In genomic region chr16:85172465-85173071, GRCh38 we compare ENCODE assay signal across 8 cellular contexts.
DNase-seq lines count a peak whose midpoint lies in the region; ATAC-seq, FAIRE-seq and TF ChIP-seq lines count a peak whose summit lies in the region.

No MANE protein-coding gene starts in this region.

- peak overlapping the region; percentile 86 for H3K4me3 Mint-ChIP-seq in type B pancreatic cell

- H3K9me1 ChIP-seq in keratinocyte (ENCODE audit: control insufficient read depth, extremely low read depth, insufficient read depth, low read length) = no peaks in the 10 kb centered on the region

- H3K79me2 ChIP-seq in keratinocyte (ENCODE audit: control insufficient read depth, insufficient read depth, low read length) = peaks cover 4% of the 10 kb centered on the region

- peaks cover 34% of the 10 kb centered on the region for H3K27me3 Mint-ChIP-seq in type B pancreatic cell

- no peak for FAIRE-seq in keratinocyte (lab: Jason Lieb, UNC)

- no peaks in the 10 kb centered on the region for H3K9me3 Mint-ChIP-seq in type B pancreatic cell

- H2AFZ ChIP-seq in keratinocyte (ENCODE audit: control insufficient read depth, low read length) = no peak overlapping the region

- H3K27me3 ChIP-seq in adipocyte (replicated peaks; ENCODE audit: control insufficient read depth, insufficient read depth, low read length) (no peaks in the 10 kb centered on the region), keratinocyte (ENCODE audit: control insufficient read depth, extremely low read depth, insufficient read depth, low read length) (peaks cover 11% of the 10 kb centered on the region)

- H3K4me2 ChIP-seq in keratinocyte (ENCODE audit: control insufficient read depth, extremely low read depth, insufficient read depth, low read depth, low read length) = peak overlapping the region; percentile 65

- H3K4me1 ChIP-seq in adipocyte (ENCODE audit: control insufficient read depth, insufficient read depth, low read length) (peaks cover 66% of the 10 kb centered on the region), keratinocyte (ENCODE audit: control insufficient read depth, extremely low read depth, insufficient read depth, low read length) (peaks cover 36% of the 10 kb centered on the region)

- H3K27ac Mint-ChIP-seq in type B pancreatic cell = peak overlapping the region; percentile 13

- no peaks in the 10 kb centered on the region for H3K9me3 ChIP-seq in adipocyte (ENCODE audit: control insufficient read depth, low read length)
- no peaks in the 10 kb centered on the region for H3K9me3 ChIP-seq in keratinocyte (ENCODE audit: control insufficient read depth, low read depth, low read length)

- H3K27ac ChIP-seq in keratinocyte (ENCODE audit: control insufficient read depth, insufficient read depth, low read length) = no peak overlapping the region

- H3K36me3 ChIP-seq in adipocyte (ENCODE audit: control insufficient read depth, insufficient read depth, low read length, severe bottlenecking) (peaks cover 3% of the 10 kb centered on the region), keratinocyte (ENCODE audit: control insufficient read depth in 2 of 2, extremely low read depth in 1 of 2, insufficient read depth in 2 of 2, low read length in 2 of 2) (no peaks in the 10 kb centered on the region)

- DNase-seq in CMK (ENCODE audit: low read depth) (peak; percentile 43), HT-29 (ENCODE audit: low spot score) (peak; percentile 68), adipocyte (ENCODE audit: low read depth) (peak; percentile 72), keratinocyte (ENCODE audit: low read depth, low spot score) (no peak), type B pancreatic cell (ENCODE audit: extremely low spot score, unreplicated experiment) (no peak), middle frontal gyrus (ENCODE audit: extremely low spot score, low spot score) (no peak)
- DNase-seq in activated CD4-positive, alpha-beta T cell treated with anti-CD3 and anti-CD28 coated beads for 4 hours = no peak

- peaks cover 15% of the 10 kb centered on the region for H3K36me3 Mint-ChIP-seq in type B pancreatic cell

- peak overlapping the region; percentile 84 for H3K9ac ChIP-seq in adipocyte (ENCODE audit: low read length)
- H3K9ac ChIP-seq in keratinocyte (ENCODE audit: control insufficient read depth, extremely low read depth, insufficient read depth, low read length) = no peak overlapping the region

- H3K4me1 Mint-ChIP-seq in type B pancreatic cell (ENCODE audit: unreplicated experiment) = peaks cover 56% of the 10 kb centered on the region

- TF ChIP-seq CTCF in keratinocyte (optimal IDR thresholded peaks at IDR 0.05 in 1 of 3, IDR thresholded peaks at IDR 0.05 in 1 of 3, conservative IDR thresholded peaks at IDR 0.05 in 1 of 3; ENCODE audit: extremely low read depth in 1 of 3, insufficient read depth in 2 of 3, low read length in 3 of 3) = peak in 1 of 3 experiments; percentile 15
- TF ChIP-seq CTCF in type B pancreatic cell (conservative IDR thresholded peaks at IDR 0.05) = peak; percentile 57

- dilution Hi-C loops in keratinocyte (cut with MboI; ENCODE audit: extremely low pct_ligation_motif_present, low sequenced_read_pairs) = no loop called here

- ATAC-seq in GM19467 (IDR thresholded peaks at IDR 0.05; ENCODE audit: unreplicated experiment) = no peak

- no peaks in the 10 kb centered on the region for H4K20me1 ChIP-seq in keratinocyte (ENCODE audit: control insufficient read depth, extremely low read depth, insufficient read depth, low read length)

- H3K4me3 ChIP-seq in adipocyte (ENCODE audit: low read length) (peak overlapping the region; percentile 84), keratinocyte (ENCODE audit: control insufficient read depth in 2 of 3, extremely low read depth in 1 of 3, insufficient read depth in 2 of 3, low read depth in 1 of 3, low read length in 3 of 3) (peak overlapping the region in 1 of 3 experiments; percentile 4)

Comparison
In these comparisons a context has a peak if more than half of its experiments do, and no peak if none do; other contexts are left out.
1. DNase-seq: peak in CMK (single experiment), HT-29 (single experiment) and adipocyte (single experiment); none in keratinocyte (single experiment), type B pancreatic cell (single experiment), middle frontal gyrus (single experiment) and activated CD4-positive, alpha-beta T cell treated with anti-CD3 and anti-CD28 coated beads for 4 hours (0 of 2).